In genomic region chr14:34775922-34776321, GRCh38 we compare ENCODE assay signal across 25 cellular contexts.
DNase-seq lines count a peak whose midpoint lies in the region; ATAC-seq, FAIRE-seq and TF ChIP-seq lines count a peak whose summit lies in the region.
"Had no signal": no experiment of that assay in that cellular context is flagged by ENCODE, and none has a peak within 500 bp of the region (broad histone marks: within the 10 kb centered on the region; RNA-seq: fewer than 3 reads in every experiment).

No MANE protein-coding gene starts in this region.

- H3K4me1 ChIP-seq in HCT116 (ENCODE audit: control insufficient read depth in 1 of 2, insufficient read depth in 2 of 2, low read length in 2 of 2) (no peaks in the 10 kb centered on the region), GM12878 (ENCODE audit: control insufficient read depth, insufficient read depth, low read length) (no peaks in the 10 kb centered on the region), HepG2 (ENCODE audit: insufficient read depth, low read length) (peaks cover 7% of the 10 kb centered on the region; the same call in 1 of the 2 replicates)
- H3K4me1 ChIP-seq: BLaER1 had no signal

- no peak for TF ChIP-seq POLR2A in HCT116 (IDR thresholded peaks at IDR 0.05; ENCODE audit: borderline replicate concordance, extremely low read depth, insufficient read depth, insufficient read length)
- no peak for TF ChIP-seq POLR2A in GM12878 (IDR thresholded peaks at IDR 0.05; ENCODE audit: low read depth, low read length)
- no peak for TF ChIP-seq POLR2A in HepG2 (IDR thresholded peaks at IDR 0.05; ENCODE audit: insufficient read depth in 1 of 2, low read depth in 2 of 2, low read length in 2 of 2)

- H4K20me1 ChIP-seq in HCT116 (ENCODE audit: insufficient read depth) (no peaks in the 10 kb centered on the region), GM12878 (ENCODE audit: control insufficient read depth, insufficient read depth) (no peaks in the 10 kb centered on the region), HepG2 (ENCODE audit: insufficient read depth, low read length) (no peaks in the 10 kb centered on the region)

- no peaks in the 10 kb centered on the region for H3K27me3 Mint-ChIP-seq in activated CD4-positive, alpha-beta T cell treated with anti-CD3 and anti-CD28 coated beads, Interleukin-2, amount 10 ng/mL, durations not matched to agents 7 days and 5 days
- no peaks in the 10 kb centered on the region for H3K27me3 Mint-ChIP-seq in activated CD4-positive, alpha-beta T cell treated with anti-CD3 and anti-CD28 coated beads, Interleukin-2, amount 10 ng/mL, durations not matched to agents 24 days and 14 days
- H3K27me3 Mint-ChIP-seq: CD4-positive, CD25-positive, alpha-beta regulatory T cell had no signal

- TF ChIP-seq RAD21 in HCT116 (IDR thresholded peaks at IDR 0.05; ENCODE audit: low read depth) (no peak), GM12878 (IDR thresholded peaks at IDR 0.05; ENCODE audit: insufficient read depth, low read depth, low read length) (no peak), HepG2 (CRISPR knock-in tag; IDR thresholded peaks at IDR 0.05) (no peak)

- WGBS in GM12878 (ENCODE audit: insufficient coverage, insufficient replicate concordance, low lambda C conversion rate, missing lambda C conversion rate): 94% methylated on average over 4 of the region's 4 CpGs
- 85% methylated on average over 4 of the region's 4 CpGs for WGBS in HepG2 (ENCODE audit: low lambda C conversion rate)

- H2AFZ ChIP-seq in HCT116 (ENCODE audit: low read depth, low read length, poor library complexity, severe bottlenecking): no peak overlapping the region
- no peak overlapping the region for H2AFZ ChIP-seq in GM12878 (ENCODE audit: control insufficient read depth, low read depth, low read length)
- H2AFZ ChIP-seq in HepG2 (ENCODE audit: low read length): no peak overlapping the region
- H2AFZ ChIP-seq: PC-9 had no signal

- TF ChIP-seq EP300 in GM12878 (IDR thresholded peaks at IDR 0.05; ENCODE audit: borderline replicate concordance in 1 of 2, control insufficient read depth in 1 of 2, low read depth in 2 of 2, low read length in 2 of 2) (no peak), HepG2 (IDR thresholded peaks at IDR 0.05; ENCODE audit: low read depth in 2 of 2, low read length in 2 of 2) (no peak), HepG2 (CRISPR knock-in tag; IDR thresholded peaks at IDR 0.05; ENCODE audit: borderline replicate concordance) (no peak)

- POLR2A ChIA-PET in activated CD4-positive, alpha-beta T cell treated with anti-CD3 and anti-CD28 coated beads, Interleukin-2, amount 10 ng/mL, durations not matched to agents 7 days and 5 days (lab: Charles Lee): no interaction called here
- POLR2A ChIA-PET in HCT116 (lab: Charles Lee) (no interaction called here), GM12878 (lab: Charles Lee) (no interaction called here), HepG2 (lab: Yijun Ruan, JAX) (no interaction called here)

- in situ Hi-C loops in GM12878 (cut with MboI): no loop called here
- in situ Hi-C loops in HepG2 (cut with HindIII; ENCODE audit: extremely low pct_ligation_motif_present, low pct_unique_long_range_greater_than_20kb): no loop called here

- CTCF ChIA-PET in activated CD4-positive, alpha-beta T cell treated with anti-CD3 and anti-CD28 coated beads, Interleukin-2, amount 10 ng/mL, durations not matched to agents 7 days and 5 days (lab: Charles Lee): interaction anchor here (0.7 kb wide), 1 partner anchor 10 kb away, joined by 3 read pairs; no protein-coding TSS in a partner anchor
- CTCF ChIA-PET in HCT116 (lab: Charles Lee): interaction anchor here (1.7 kb wide), 1 partner anchor 9 kb away, joined by 4 read pairs; no protein-coding TSS in a partner anchor
- CTCF ChIA-PET in GM12878 (lab: Yijun Ruan, JAX): interaction anchor here (2.5 kb wide), 1 partner anchor 10 kb away, joined by 9 read pairs; no protein-coding TSS in a partner anchor
- CTCF ChIA-PET in HepG2 (lab: Yijun Ruan, JAX; ENCODE audit: low intra/inter-chr PET ratio, low total read pairs): no interaction called here

- no peaks in the 10 kb centered on the region for H3K9me2 ChIP-seq in HCT116 (ENCODE audit: insufficient read depth)

- no peak overlapping the region for H3K4me2 ChIP-seq in HCT116 (ENCODE audit: low read length)
- no peak overlapping the region for H3K4me2 ChIP-seq in GM12878 (ENCODE audit: control insufficient read depth, insufficient read depth)
- no peak overlapping the region for H3K4me2 ChIP-seq in HepG2 (ENCODE audit: low read depth, low read length)
- H3K4me2 ChIP-seq: BLaER1, PC-9 had no signal

- ATAC-seq in HCT116: no peak
- ATAC-seq in GM12878: no peak
- ATAC-seq in HepG2: peak; percentile 67

- SMC1A ChIA-PET in GM12878 (lab: Charles Lee; ENCODE audit: uncharacterized antibody, unreplicated experiment): interaction anchor here (1.1 kb wide), 1 partner anchor 16 kb away, joined by 3 read pairs; no protein-coding TSS in a partner anchor

- no peak overlapping the region for H3K4me3 ChIP-seq in HCT116 (replicated peaks in 1 of 2; ENCODE audit: low read depth in 1 of 2, low read length in 2 of 2)
- H3K4me3 ChIP-seq in GM12878: no peak overlapping the region
- H3K4me3 ChIP-seq in HepG2 (replicated peaks in 1 of 3; ENCODE audit: insufficient read depth in 1 of 3, low read depth in 2 of 3, low read length in 3 of 3): no peak overlapping the region
- H3K4me3 ChIP-seq: BLaER1, PC-9 had no signal

- H3K27me3 ChIP-seq in HCT116 (ENCODE audit: insufficient read depth, low read length) (no peaks in the 10 kb centered on the region), GM12878 (replicated peaks in 1 of 2; ENCODE audit: control insufficient read depth in 2 of 2, insufficient read depth in 2 of 2, low read length in 1 of 2) (no peaks in the 10 kb centered on the region), HepG2 (ENCODE audit: control insufficient read depth in 1 of 2, insufficient read depth in 2 of 2, low read length in 2 of 2) (no peaks in the 10 kb centered on the region)
- H3K27me3 ChIP-seq: BLaER1 had no signal

- TSS peak; percentile 49 for BruUV-seq in HCT116 (replicated peaks; lab: Mats Ljungman, UMichigan)
- TSS peak; percentile 63 for BruUV-seq in GM12878 (replicated peaks; lab: Mats Ljungman, UMichigan)
- no TSS peak for BruUV-seq in HepG2 (replicated peaks; lab: Mats Ljungman, UMichigan)

- RAD21 ChIA-PET in HCT116 (lab: Charles Lee; ENCODE audit: low non-redundant PET in 1 of 2, low total read pairs in 2 of 2, uncharacterized antibody in 2 of 2, unreplicated experiment in 2 of 2) (no interaction called here), GM12878 (lab: Charles Lee; ENCODE audit: unreplicated experiment) (no interaction called here)

- intact Hi-C loops in activated CD4-positive, alpha-beta T cell treated with anti-CD3 and anti-CD28 coated beads, Interleukin-2, amount 10 ng/mL, durations not matched to agents 24 days and 14 days (cut with micrococcal nuclease): no loop called here
- intact Hi-C loops in HCT116 (cut with micrococcal nuclease): no loop called here
- intact Hi-C loops in GM12878 (cut with micrococcal nuclease; ENCODE audit: unreplicated experiment): no loop called here
- intact Hi-C loops in HepG2 (cut with micrococcal nuclease; ENCODE audit: unreplicated experiment): no loop called here

- no peak overlapping the region for H3K9ac ChIP-seq in HCT116 (ENCODE audit: low read length)
- H3K9ac ChIP-seq in GM12878 (ENCODE audit: control insufficient read depth, insufficient read depth, low read length): no peak overlapping the region
- H3K9ac ChIP-seq in HepG2 (ENCODE audit: insufficient read depth, low read depth, low read length): no peak overlapping the region
- H3K9ac ChIP-seq: BLaER1 had no signal

- H3K79me2 ChIP-seq in HCT116 (ENCODE audit: insufficient read depth, low read length): no peaks in the 10 kb centered on the region
- H3K79me2 ChIP-seq in GM12878 (ENCODE audit: control insufficient read depth, insufficient read depth, low read length): no peaks in the 10 kb centered on the region
- H3K79me2 ChIP-seq in HepG2 (ENCODE audit: insufficient read depth, low read length): no peaks in the 10 kb centered on the region

- no peak for DNase-seq in activated CD4-positive, alpha-beta T cell treated with anti-CD3 and anti-CD28 coated beads, Interleukin-2, amount 10 ng/mL, durations not matched to agents 7 days and 5 days
- no peak for DNase-seq in activated CD4-positive, alpha-beta T cell treated with anti-CD3 and anti-CD28 coated beads, Interleukin-2, amount 10 ng/mL, durations not matched to agents 24 days and 14 days
- DNase-seq in HCT116 (ENCODE audit: low read depth, low spot score) (no peak), GM12878 (ENCODE audit: low read depth, low spot score) (no peak), HepG2 (ENCODE audit: low spot score) (peak; percentile 27), foreskin melanocyte (no peak), NCI-H446 treated with DMSO at 0.1 percent for 48 hours (lab: John Stamatoyannopoulos, UW) (no peak), Ammon's horn (ENCODE audit: low spot score) (no peak)
- DNase-seq: ACHN; CD4-positive, CD25-positive, alpha-beta regulatory T cell; DMS53; Karpas-422; MV-4-11; NCI-H1105; NCI-H1436 treated with DMSO at 0.1 percent for 48 hours; NCI-H187 treated with DMSO at 0.1 percent for 48 hours; NCI-H2107; NCI-H524 treated with DMSO at 0.1 percent for 48 hours; NCI-H774; PC-9; SHP77 treated with DMSO at 0.1 percent for 48 hours had no signal

- peak overlapping the region; percentile 46 for H3K27ac Mint-ChIP-seq in activated CD4-positive, alpha-beta T cell treated with anti-CD3 and anti-CD28 coated beads, Interleukin-2, amount 10 ng/mL, durations not matched to agents 7 days and 5 days
- H3K27ac Mint-ChIP-seq in activated CD4-positive, alpha-beta T cell treated with anti-CD3 and anti-CD28 coated beads, Interleukin-2, amount 10 ng/mL, durations not matched to agents 24 days and 14 days: no peak overlapping the region
- H3K27ac Mint-ChIP-seq: CD4-positive, CD25-positive, alpha-beta regulatory T cell had no signal

- H3K4me1 Mint-ChIP-seq in activated CD4-positive, alpha-beta T cell treated with anti-CD3 and anti-CD28 coated beads, Interleukin-2, amount 10 ng/mL, durations not matched to agents 7 days and 5 days: peaks cover 6% of the 10 kb centered on the region
- peaks cover 4% of the 10 kb centered on the region for H3K4me1 Mint-ChIP-seq in activated CD4-positive, alpha-beta T cell treated with anti-CD3 and anti-CD28 coated beads, Interleukin-2, amount 10 ng/mL, durations not matched to agents 24 days and 14 days

- FAIRE-seq in GM12878 (lab: Jason Lieb, UNC): no peak
- FAIRE-seq in HepG2 (lab: Jason Lieb, UNC): no peak
- FAIRE-seq: H1 had no signal

- H3K4me3 Mint-ChIP-seq in activated CD4-positive, alpha-beta T cell treated with anti-CD3 and anti-CD28 coated beads, Interleukin-2, amount 10 ng/mL, durations not matched to agents 7 days and 5 days: no peak overlapping the region
- no peak overlapping the region for H3K4me3 Mint-ChIP-seq in activated CD4-positive, alpha-beta T cell treated with anti-CD3 and anti-CD28 coated beads, Interleukin-2, amount 10 ng/mL, durations not matched to agents 24 days and 14 days
- H3K4me3 Mint-ChIP-seq: CD4-positive, CD25-positive, alpha-beta regulatory T cell had no signal

- H3K27ac ChIP-seq in HCT116 (ENCODE audit: low read depth, low read length): no peak overlapping the region
- H3K27ac ChIP-seq in GM12878 (ENCODE audit: control insufficient read depth, insufficient read depth): no peak overlapping the region
- H3K27ac ChIP-seq in HepG2 (ENCODE audit: extremely low read length, insufficient read depth, low read length): no peak overlapping the region
- H3K27ac ChIP-seq: 22Rv1, BLaER1, HL-60, PC-9 had no signal

- TF ChIP-seq CTCF in HCT116 (IDR thresholded peaks at IDR 0.05 in 2 of 3, conservative IDR thresholded peaks at IDR 0.05 in 1 of 3; ENCODE audit: borderline replicate concordance in 1 of 3, insufficient read depth in 1 of 3, low read depth in 2 of 3, low read length in 2 of 3) (no peak), GM12878 (IDR thresholded peaks at IDR 0.05 in 2 of 3, conservative IDR thresholded peaks at IDR 0.05 in 1 of 3; ENCODE audit: control insufficient read depth in 2 of 3, extremely low read depth in 1 of 3, insufficient read depth in 1 of 3, low read depth in 3 of 3, low read length in 3 of 3) (no peak), HepG2 (CRISPR knock-in tag; IDR thresholded peaks at IDR 0.05) (no peak)

- H3K9me3 Mint-ChIP-seq in activated CD4-positive, alpha-beta T cell treated with anti-CD3 and anti-CD28 coated beads, Interleukin-2, amount 10 ng/mL, durations not matched to agents 7 days and 5 days: no peaks in the 10 kb centered on the region
- no peaks in the 10 kb centered on the region for H3K9me3 Mint-ChIP-seq in activated CD4-positive, alpha-beta T cell treated with anti-CD3 and anti-CD28 coated beads, Interleukin-2, amount 10 ng/mL, durations not matched to agents 24 days and 14 days
- H3K9me3 Mint-ChIP-seq: CD4-positive, CD25-positive, alpha-beta regulatory T cell had no signal

- peaks cover 10% of the 10 kb centered on the region in 2 experiments; a peak in 2 of 4 replicates for H3K36me3 ChIP-seq in HCT116 (ENCODE audit: control insufficient read depth in 1 of 2, insufficient read depth in 2 of 2, low read length in 2 of 2)
- peaks cover 5 to 27% of the 10 kb centered on the region in 2 experiments for H3K36me3 ChIP-seq in GM12878 (ENCODE audit: control insufficient read depth in 2 of 2, insufficient read depth in 2 of 2, low read length in 1 of 2)
- peaks cover 4 to 7% of the 10 kb centered on the region in 2 experiments; a peak in 3 of 5 replicates for H3K36me3 ChIP-seq in HepG2 (replicated peaks in 1 of 2; ENCODE audit: control insufficient read depth in 1 of 2, insufficient read depth in 2 of 2, low read length in 2 of 2)

- no peaks in the 10 kb centered on the region for H3K9me3 ChIP-seq in HCT116 (ENCODE audit: control insufficient read depth in 1 of 2, insufficient read depth in 1 of 2, low read depth in 1 of 2, low read length in 2 of 2)
- H3K9me3 ChIP-seq in GM12878 (replicated peaks; ENCODE audit: control insufficient read depth, insufficient read depth, low read length): no peaks in the 10 kb centered on the region
- H3K9me3 ChIP-seq in HepG2 (ENCODE audit: low read length): no peaks in the 10 kb centered on the region
- H3K9me3 ChIP-seq: BLaER1 had no signal

- H3K36me3 Mint-ChIP-seq in activated CD4-positive, alpha-beta T cell treated with anti-CD3 and anti-CD28 coated beads, Interleukin-2, amount 10 ng/mL, durations not matched to agents 7 days and 5 days (ENCODE audit: low read depth): peaks cover 58% of the 10 kb centered on the region
- H3K36me3 Mint-ChIP-seq in activated CD4-positive, alpha-beta T cell treated with anti-CD3 and anti-CD28 coated beads, Interleukin-2, amount 10 ng/mL, durations not matched to agents 24 days and 14 days (ENCODE audit: low read depth): peaks cover 53% of the 10 kb centered on the region
